ENCODE assay signal across 12 cellular contexts in the genomic region with DNA sequence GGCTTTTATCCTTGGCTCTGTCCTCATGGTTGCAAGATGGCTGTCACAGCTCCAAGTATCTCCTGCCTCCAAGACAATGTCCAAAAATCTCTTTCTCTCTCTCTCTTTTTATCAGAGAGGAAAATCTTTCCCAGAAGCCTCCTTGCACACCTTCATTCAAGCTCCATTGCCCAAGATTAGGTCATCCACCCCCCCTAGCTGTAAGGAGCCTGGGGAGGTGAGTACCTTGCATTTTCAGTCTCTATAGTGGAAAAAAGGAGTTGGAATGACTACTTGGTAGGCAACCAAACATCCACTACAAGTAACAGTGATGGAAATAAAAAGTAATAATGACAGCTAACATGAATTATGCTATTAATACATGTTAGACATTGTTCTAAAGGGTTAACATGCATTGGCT.
"Had no signal": no experiment of that assay in that cellular context is flagged by ENCODE, and none has a peak within 500 bp of the region (broad histone marks: within the 10 kb centered on the region; RNA-seq: fewer than 3 reads in every experiment).

No MANE protein-coding gene starts in this region.

- DNase-seq: activated B cell treated with CpG ODN at 0.5 μM for 24 hours; activated CD8-positive, alpha-beta T cell treated with anti-CD3 and anti-CD28 coated beads for 36 hours; dorsolateral prefrontal cortex; esophagus squamous epithelium; gastrocnemius medialis; mesendoderm; spleen; stimulated activated CD4-positive, alpha-beta T cell treated with anti-CD3 and anti-CD28 coated beads, Interleukin-2, amount 100 ng/mL, for 24 hours; stomach had no signal

- H3K4me1 ChIP-seq: gastrocnemius medialis, stomach had no signal

- H3K27me3 Mint-ChIP-seq: activated B cell treated with CpG ODN at 0.5 μM for 24 hours; activated CD8-positive, alpha-beta T cell treated with anti-CD3 and anti-CD28 coated beads for 36 hours had no signal

- H3K4me3 ChIP-seq: dorsolateral prefrontal cortex, esophagus squamous epithelium, gastrocnemius medialis, SK-N-MC, stomach, thoracic aorta had no signal

- H3K9me3 ChIP-seq: esophagus squamous epithelium, gastrocnemius medialis, spleen, stomach, thoracic aorta had no signal

- H3K27me3 ChIP-seq: dorsolateral prefrontal cortex, esophagus squamous epithelium, gastrocnemius medialis, spleen, stomach had no signal

- H3K36me3 ChIP-seq: esophagus squamous epithelium, gastrocnemius medialis, spleen, stomach, thoracic aorta had no signal

- ATAC-seq: activated CD8-positive, alpha-beta T cell treated with anti-CD3 and anti-CD28 coated beads for 36 hours; gastrocnemius medialis; Right ventricle myocardium inferior had no signal

- H3K27ac Mint-ChIP-seq: activated B cell treated with CpG ODN at 0.5 μM for 24 hours had no signal

- H3K27ac ChIP-seq: dorsolateral prefrontal cortex, gastrocnemius medialis, SK-N-MC, stomach, thoracic aorta had no signal

- H3K4me3 Mint-ChIP-seq: activated B cell treated with CpG ODN at 0.5 μM for 24 hours; activated CD8-positive, alpha-beta T cell treated with anti-CD3 and anti-CD28 coated beads for 36 hours had no signal
